ENCODE assay signal across 8 cellular contexts in the genomic region with DNA sequence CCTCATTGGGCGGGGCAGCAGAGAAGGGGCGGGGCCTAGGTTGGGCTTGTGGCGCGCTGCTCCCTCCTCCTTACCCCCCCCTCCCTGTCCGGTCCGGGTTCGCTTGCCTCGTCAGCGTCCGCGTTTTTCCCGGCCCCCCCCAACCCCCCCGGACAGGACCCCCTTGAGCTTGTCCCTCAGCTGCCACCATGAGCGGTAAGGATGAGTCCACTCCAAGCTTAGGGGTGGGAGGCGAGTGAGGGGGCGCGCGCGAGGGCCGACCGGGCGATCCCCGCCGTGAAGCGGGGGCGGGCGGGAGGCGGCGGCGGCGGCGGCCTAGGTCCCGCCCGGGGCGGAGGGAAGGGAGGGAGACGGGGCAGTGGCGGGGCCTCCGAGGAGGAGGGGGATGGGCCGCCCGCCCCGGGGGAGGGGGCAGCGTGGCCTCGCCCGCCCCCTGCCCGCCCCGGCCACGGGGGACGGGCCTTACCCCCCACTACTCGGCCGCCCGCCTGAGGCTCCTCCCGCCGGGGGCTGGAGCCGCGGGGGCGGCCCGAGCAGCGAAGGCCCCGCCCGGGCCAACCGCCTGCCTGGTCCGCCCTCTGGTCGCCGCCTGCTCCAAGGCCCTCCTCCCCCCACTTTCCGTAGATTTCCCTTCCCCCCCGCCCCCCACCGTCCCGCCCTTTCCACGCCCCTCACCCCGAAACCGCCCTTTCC. TPM values are rescaled to one million over a fixed set of nuclear protein-coding genes. Genes with fewer than 3 reads are reported as not detected.
A peak's percentile ranks its signal among the peaks of the same experiment; 100 is the strongest.
DNase-seq lines count a peak whose midpoint lies in the region; ATAC-seq and TF ChIP-seq lines count a peak whose summit lies in the region.

A gene (plus strand): TSS at position 73 of the 693 bp plus-strand sequence. CDS start 116 bp downstream, at position 189.

- H3K4me3 ChIP-seq in GM12865 (ENCODE audit: low read depth, low read length) (peak within 1 kb of the TSS; percentile 72), prostate gland (peak within 1 kb of the TSS; percentile 79 to 80), urinary bladder (ENCODE audit: low read depth, low read length) (peak within 1 kb of the TSS; percentile 80)

- peaks cover 17% of the 10 kb centered on the region for H3K4me1 ChIP-seq in prostate gland (replicated peaks)
- peaks cover 4% of the 10 kb centered on the region for H3K4me1 ChIP-seq in urinary bladder (ENCODE audit: insufficient read depth)

- peak; percentile 30 for TF ChIP-seq POLR2A in prostate gland (IDR thresholded peaks at IDR 0.05)

- peaks cover 24% of the 10 kb centered on the region for H3K4me1 Mint-ChIP-seq in T-helper 1 cell treated with Interleukin-12 subunit alpha and Interleukin-12 subunit beta and Interleukin-4 antibody, amounts not matched to agents 30 μg/mL and 1 μg/mL, for 36 hours (ENCODE audit: low read depth)

- H3K4me3 Mint-ChIP-seq in T-helper 1 cell treated with Interleukin-12 subunit alpha and Interleukin-12 subunit beta and Interleukin-4 antibody, amounts not matched to agents 30 μg/mL and 1 μg/mL, for 36 hours, result peak within 1 kb of the TSS; percentile 92

- TF ChIP-seq CTCF in GM12865 (IDR thresholded peaks at IDR 0.05; ENCODE audit: insufficient read depth, low read depth, low read length, missing control alignments) (no peak), prostate gland (IDR thresholded peaks at IDR 0.05) (peak in 1 of 4 experiments; percentile 6)

- under 1% methylated on average over 40 of the region's 71 CpGs for WGBS in prostate gland
- under 1% methylated on average over 70 of the region's 71 CpGs for WGBS in urinary bladder

- peaks cover 7 to 16% of the 10 kb centered on the region in 2 donors for H3K36me3 ChIP-seq in prostate gland
- peaks cover 5% of the 10 kb centered on the region for H3K36me3 ChIP-seq in urinary bladder (ENCODE audit: insufficient read depth)

- ATAC-seq in HG02840 (IDR thresholded peaks at IDR 0.05; ENCODE audit: low FRiP score, unreplicated experiment) (peak; percentile 35), left cardiac atrium (peak; percentile 80 to 82)

- peak; percentile 98 for DNase-seq in GM12865 (ENCODE audit: low read depth)
- peak; percentile 96 for DNase-seq in NCI-H146 (lab: John Stamatoyannopoulos, UW)
- peak; percentile 93 for DNase-seq in amniotic epithelial cell (ENCODE audit: low read depth)
- DNase-seq in left cardiac atrium, result peak; percentile 92
- peak; percentile 90 for DNase-seq in prostate gland (ENCODE audit: low spot score)

- H3K27ac ChIP-seq in prostate gland (peak within 1 kb of the TSS; percentile 98 to 100), urinary bladder (ENCODE audit: low read depth) (peak within 1 kb of the TSS; percentile 98)

- peak within 1 kb of the TSS; percentile 93 for H3K27ac Mint-ChIP-seq in T-helper 1 cell treated with Interleukin-12 subunit alpha and Interleukin-12 subunit beta and Interleukin-4 antibody, amounts not matched to agents 30 μg/mL and 1 μg/mL, for 36 hours

- H3K27me3 Mint-ChIP-seq in T-helper 1 cell treated with Interleukin-12 subunit alpha and Interleukin-12 subunit beta and Interleukin-4 antibody, amounts not matched to agents 30 μg/mL and 1 μg/mL, for 36 hours (ENCODE audit: low read depth), result no peaks in the 10 kb centered on the region

- no peaks in the 10 kb centered on the region for H3K9me3 ChIP-seq in prostate gland

- H3K27me3 ChIP-seq in prostate gland (replicated peaks; ENCODE audit: insufficient read depth), result no peaks in the 10 kb centered on the region

- intact Hi-C loops in left cardiac atrium (cut with DNase I), result loop anchor here in 1 of 2 donors (2.0 kb wide), 1 partner anchor 55 kb away; no protein-coding TSS in a partner anchor
- intact Hi-C loops in prostate gland (cut with DNase I), result no loop called here

- H3K9me3 Mint-ChIP-seq in T-helper 1 cell treated with Interleukin-12 subunit alpha and Interleukin-12 subunit beta and Interleukin-4 antibody, amounts not matched to agents 30 μg/mL and 1 μg/mL, for 36 hours, result no peaks in the 10 kb centered on the region

- peaks cover 30% of the 10 kb centered on the region for H3K36me3 Mint-ChIP-seq in T-helper 1 cell treated with Interleukin-12 subunit alpha and Interleukin-12 subunit beta and Interleukin-4 antibody, amounts not matched to agents 30 μg/mL and 1 μg/mL, for 36 hours (ENCODE audit: low read depth)

RNA-seq across cellular contexts. Expression of the gene that starts here (rescaled TPM):
- 10 to 100 TPM; 31.3 to 33.4 TPM for total RNA-seq in left cardiac atrium
- total RNA-seq in prostate gland, result 10 to 100 TPM; 60.1 to 84.5 TPM
- total RNA-seq in urinary bladder, result 60.5 TPM
- 32.4 TPM for polyA plus RNA-seq in urinary bladder

Comparison
In these comparisons a context has a peak if more than half of its experiments do, and no peak if none do; other contexts are left out.
1. Peak in every context shown above with its lines: DNase-seq, ATAC-seq, H3K4me3 ChIP-seq and H3K27ac ChIP-seq.